15 cellular contexts compared by ENCODE assay signal in the genomic region with DNA sequence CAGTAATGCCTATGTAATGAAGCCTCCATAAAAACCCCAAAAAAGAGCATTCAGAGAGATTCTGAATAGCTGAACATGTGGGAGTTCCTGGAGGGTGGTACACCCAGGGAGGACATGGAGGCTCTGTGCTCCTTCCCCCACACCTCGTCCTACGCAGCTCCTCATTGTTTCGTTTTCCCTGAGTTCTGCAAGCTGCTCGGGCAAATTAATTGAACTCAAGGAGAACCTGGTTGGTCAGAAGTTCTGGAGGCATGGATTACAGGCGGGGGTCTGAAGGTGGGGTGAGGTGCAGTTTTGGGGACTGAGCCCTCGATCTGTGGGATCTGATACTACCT.
"Had no signal": no experiment of that assay in that cellular context is flagged by ENCODE, and none has a peak within 500 bp of the region (broad histone marks: within the 10 kb centered on the region; RNA-seq: fewer than 3 reads in every experiment).

No MANE protein-coding gene starts in this region.

- H3K27ac Mint-ChIP-seq: activated CD4-positive, alpha-beta T cell treated with anti-CD3 and anti-CD28 coated beads, Interleukin-2, amount 10 ng/mL, durations not matched to agents 7 days and 5 days; activated T-helper 1 cell treated with anti-CD3 and anti-CD28 coated beads, Interleukin-12 subunit alpha, Interleukin-12 subunit beta, Interleukin-2, Interleukin-4 antibody, amounts not matched to agents 30 ng/mL and 10 ng/mL and 1 ng/mL, durations not matched to agents 14 hours and 24 hours and 36 hours; endodermal cell; stimulated activated naive CD8-positive, alpha-beta T cell treated with anti-CD3 and anti-CD28 coated beads, Interleukin-15, amount 100 ng/mL, for 72 hours had no signal

- H3K27me3 ChIP-seq: cardiac muscle cell, dorsolateral prefrontal cortex, spleen, uterus had no signal

- H3K4me3 Mint-ChIP-seq: activated CD4-positive, alpha-beta T cell treated with anti-CD3 and anti-CD28 coated beads, Interleukin-2, amount 10 ng/mL, durations not matched to agents 7 days and 5 days; activated T-helper 1 cell treated with anti-CD3 and anti-CD28 coated beads, Interleukin-12 subunit alpha, Interleukin-12 subunit beta, Interleukin-2, Interleukin-4 antibody, amounts not matched to agents 30 ng/mL and 10 ng/mL and 1 ng/mL, durations not matched to agents 14 hours and 24 hours and 36 hours; endodermal cell; nephron; stimulated activated naive CD8-positive, alpha-beta T cell treated with anti-CD3 and anti-CD28 coated beads, Interleukin-15, amount 100 ng/mL, for 72 hours had no signal

- ATAC-seq: psoas muscle; sciatic nerve; stimulated activated naive CD8-positive, alpha-beta T cell treated with anti-CD3 and anti-CD28 coated beads, Interleukin-15, amount 100 ng/mL, for 72 hours had no signal

- H3K4me1 Mint-ChIP-seq: activated CD4-positive, alpha-beta T cell treated with anti-CD3 and anti-CD28 coated beads, Interleukin-2, amount 10 ng/mL, durations not matched to agents 7 days and 5 days; endodermal cell; nephron; stimulated activated naive CD8-positive, alpha-beta T cell treated with anti-CD3 and anti-CD28 coated beads, Interleukin-15, amount 100 ng/mL, for 72 hours had no signal

- H3K36me3 ChIP-seq: uterus had no signal

- DNase-seq: activated CD4-positive, alpha-beta T cell treated with anti-CD3 and anti-CD28 coated beads, Interleukin-2, amount 10 ng/mL, durations not matched to agents 7 days and 5 days; activated CD4-positive, CD25-positive, alpha-beta regulatory T cell; activated naive CD4-positive, alpha-beta T cell; dorsolateral prefrontal cortex; endodermal cell; erythroblast; occipital lobe; psoas muscle; spleen; stimulated activated naive CD8-positive, alpha-beta T cell treated with anti-CD3 and anti-CD28 coated beads, Interleukin-15, amount 100 ng/mL, for 72 hours; uterus had no signal

- H3K9me3 ChIP-seq: psoas muscle, spleen, uterus had no signal

- H3K4me3 ChIP-seq: cardiac muscle cell, dorsolateral prefrontal cortex, psoas muscle, spleen, uterus had no signal

- H3K27me3 Mint-ChIP-seq: activated CD4-positive, alpha-beta T cell treated with anti-CD3 and anti-CD28 coated beads, Interleukin-2, amount 10 ng/mL, durations not matched to agents 7 days and 5 days; stimulated activated naive CD8-positive, alpha-beta T cell treated with anti-CD3 and anti-CD28 coated beads, Interleukin-15, amount 100 ng/mL, for 72 hours had no signal

- H3K27ac ChIP-seq: cardiac muscle cell, dorsolateral prefrontal cortex, psoas muscle, spleen had no signal

- H3K4me1 ChIP-seq: psoas muscle, spleen, uterus had no signal

- H3K9me3 Mint-ChIP-seq: activated CD4-positive, alpha-beta T cell treated with anti-CD3 and anti-CD28 coated beads, Interleukin-2, amount 10 ng/mL, durations not matched to agents 7 days and 5 days; activated T-helper 1 cell treated with anti-CD3 and anti-CD28 coated beads, Interleukin-12 subunit alpha, Interleukin-12 subunit beta, Interleukin-2, Interleukin-4 antibody, amounts not matched to agents 30 ng/mL and 10 ng/mL and 1 ng/mL, durations not matched to agents 14 hours and 24 hours and 36 hours; endodermal cell; nephron; stimulated activated naive CD8-positive, alpha-beta T cell treated with anti-CD3 and anti-CD28 coated beads, Interleukin-15, amount 100 ng/mL, for 72 hours had no signal
